ENCODE assay signal across 8 cellular contexts in the genomic region with DNA sequence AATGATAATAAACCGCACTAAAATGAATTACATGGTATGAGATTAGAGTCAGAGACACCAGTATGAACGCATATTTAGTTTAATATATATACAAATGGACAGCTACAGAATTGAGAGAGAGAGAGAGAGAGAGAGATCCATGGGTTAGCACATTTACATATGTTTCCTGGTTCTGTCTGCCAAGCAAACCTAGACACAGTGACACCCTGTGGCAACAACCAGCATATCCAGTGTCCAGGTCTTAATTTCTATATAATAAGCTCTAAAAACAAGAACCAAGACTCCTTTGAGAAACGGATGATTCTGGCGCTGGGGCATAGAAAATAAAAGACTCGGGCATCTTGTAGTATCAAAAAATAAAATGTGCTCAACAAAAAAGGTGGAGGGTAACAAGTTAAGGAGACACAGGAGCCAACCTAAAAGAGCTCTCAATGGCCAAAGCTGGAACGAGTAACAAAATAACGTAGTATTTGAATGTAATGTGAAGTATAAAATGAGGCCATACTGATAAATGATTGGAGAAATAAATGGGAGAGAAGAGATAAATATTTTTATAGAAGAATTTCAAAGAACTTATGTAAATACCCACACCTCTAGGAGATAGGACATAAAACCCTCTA.
DNase-seq lines count a peak whose midpoint lies in the region; ATAC-seq, FAIRE-seq and TF ChIP-seq lines count a peak whose summit lies in the region.

No MANE protein-coding gene starts in this region.

- H3K9me3 Mint-ChIP-seq in activated T-helper 2 cell treated with anti-CD3 and anti-CD28 coated beads, Interferon-gamma antibody, Interleukin-2, Interleukin-4, amounts not matched to agents 10 μg/mL and 5 μg/mL and 100 μg/mL, durations not matched to agents 14 hours and 24 hours and 36 hours: no peaks in the 10 kb centered on the region

- TF ChIP-seq CTCF in D721Med (IDR thresholded peaks at IDR 0.05; ENCODE audit: insufficient read depth, missing control alignments): peak; percentile 55

- H3K27ac Mint-ChIP-seq in activated T-helper 2 cell treated with anti-CD3 and anti-CD28 coated beads, Interferon-gamma antibody, Interleukin-2, Interleukin-4, amounts not matched to agents 10 μg/mL and 5 μg/mL and 100 μg/mL, durations not matched to agents 14 hours and 24 hours and 36 hours: no peak overlapping the region

- peak; percentile 41 for FAIRE-seq in D721Med (lab: Jason Lieb, UNC)

- DNase-seq in D721Med (ENCODE audit: insufficient read length, low spot score) (no peak), NOMO-1 treated with DMSO at 0.1 percent for 48 hours (lab: John Stamatoyannopoulos, UW; ENCODE audit: unreplicated experiment) (peak; percentile 32), left cardiac atrium (peak; percentile 25), NCI-H128 (lab: John Stamatoyannopoulos, UW; ENCODE audit: unreplicated experiment) (no peak)
- peak; percentile 27 for DNase-seq in activated T-helper 2 cell treated with anti-CD3 and anti-CD28 coated beads, Interferon-gamma antibody, Interleukin-2, Interleukin-4, amounts not matched to agents 10 μg/mL and 5 μg/mL and 100 μg/mL, durations not matched to agents 14 hours and 24 hours and 36 hours (ENCODE audit: low spot score)
- DNase-seq in stimulated activated CD4-positive, alpha-beta T cell treated with anti-CD3 and anti-CD28 coated beads, Interleukin-12 subunit alpha, Interleukin-12 subunit beta, amount 100 ng/mL, for 48 hours (ENCODE audit: low read depth in 2 of 3, low spot score in 1 of 3): peak; percentile 8 to 40 (median 19)

- ATAC-seq in GM19438 (IDR thresholded peaks at IDR 0.05; ENCODE audit: low read depth, unreplicated experiment): peak; percentile 87
- peak; percentile 89 for ATAC-seq in HG03442 (IDR thresholded peaks at IDR 0.05; ENCODE audit: unreplicated experiment)
- ATAC-seq in left cardiac atrium: peak in 1 of 2 donors; percentile 54

- no peak overlapping the region for H3K4me3 Mint-ChIP-seq in activated T-helper 2 cell treated with anti-CD3 and anti-CD28 coated beads, Interferon-gamma antibody, Interleukin-2, Interleukin-4, amounts not matched to agents 10 μg/mL and 5 μg/mL and 100 μg/mL, durations not matched to agents 14 hours and 24 hours and 36 hours (ENCODE audit: low read depth)

- no peaks in the 10 kb centered on the region for H3K36me3 Mint-ChIP-seq in activated T-helper 2 cell treated with anti-CD3 and anti-CD28 coated beads, Interferon-gamma antibody, Interleukin-2, Interleukin-4, amounts not matched to agents 10 μg/mL and 5 μg/mL and 100 μg/mL, durations not matched to agents 14 hours and 24 hours and 36 hours (ENCODE audit: low read depth)

- intact Hi-C loops in activated T-helper 2 cell treated with anti-CD3 and anti-CD28 coated beads, Interferon-gamma antibody, Interleukin-2, Interleukin-4, amounts not matched to agents 10 μg/mL and 5 μg/mL and 100 μg/mL, durations not matched to agents 14 hours and 24 hours and 36 hours (cut with micrococcal nuclease): loop anchor here (1.0 to 10.0 kb wide), 3 partner anchors 97 to 584 kb away; no protein-coding TSS in a partner anchor
- intact Hi-C loops in left cardiac atrium (cut with DNase I): no loop called here

- no peaks in the 10 kb centered on the region for H3K27me3 Mint-ChIP-seq in activated T-helper 2 cell treated with anti-CD3 and anti-CD28 coated beads, Interferon-gamma antibody, Interleukin-2, Interleukin-4, amounts not matched to agents 10 μg/mL and 5 μg/mL and 100 μg/mL, durations not matched to agents 14 hours and 24 hours and 36 hours (ENCODE audit: low read depth)

- H3K4me1 Mint-ChIP-seq in activated T-helper 2 cell treated with anti-CD3 and anti-CD28 coated beads, Interferon-gamma antibody, Interleukin-2, Interleukin-4, amounts not matched to agents 10 μg/mL and 5 μg/mL and 100 μg/mL, durations not matched to agents 14 hours and 24 hours and 36 hours (ENCODE audit: low read depth): peaks cover 3% of the 10 kb centered on the region

Comparison
In these comparisons a context has a peak if more than half of its experiments do, and no peak if none do; other contexts are left out.
1. DNase-seq: peak in NOMO-1 treated with DMSO at 0.1 percent for 48 hours (single experiment), activated T-helper 2 cell treated with anti-CD3 and anti-CD28 coated beads, Interferon-gamma antibody, Interleukin-2, Interleukin-4, amounts not matched to agents 10 μg/mL and 5 μg/mL and 100 μg/mL, durations not matched to agents 14 hours and 24 hours and 36 hours (single experiment), left cardiac atrium (single experiment) and stimulated activated CD4-positive, alpha-beta T cell treated with anti-CD3 and anti-CD28 coated beads, Interleukin-12 subunit alpha, Interleukin-12 subunit beta, amount 100 ng/mL, for 48 hours (3 of 3); none in D721Med (single experiment) and NCI-H128 (single experiment).